ENCODE assay signal across 17 cellular contexts in genomic region chr13:106714271-106714670, GRCh38.
DNase-seq lines count a peak whose midpoint lies in the region; ATAC-seq and TF ChIP-seq lines count a peak whose summit lies in the region.
"Had no signal": no experiment of that assay in that cellular context is flagged by ENCODE, and none has a peak within 500 bp of the region (broad histone marks: within the 10 kb centered on the region; RNA-seq: fewer than 3 reads in every experiment).

No MANE protein-coding gene starts in this region.

- no peak overlapping the region for H3K4me3 ChIP-seq in heart left ventricle
- H3K4me3 ChIP-seq in epithelial cell of esophagus (ENCODE audit: low read length): no peak overlapping the region
- H3K4me3 ChIP-seq: GM23338 had no signal

- no peaks in the 10 kb centered on the region for H3K27me3 ChIP-seq in heart left ventricle

- H3K27ac ChIP-seq in heart left ventricle (peak overlapping the region in 9 of 12 donors; percentile 28 to 85 (median 50)), substantia nigra (ENCODE audit: low read depth, low read length, poor library complexity, severe bottlenecking) (peak overlapping the region; percentile 31)

- intact Hi-C loops in heart left ventricle (cut with DNase I) (loop anchor here in 2 of 10 donors (5.0 kb wide), 2 partner anchors 43 to 203 kb away; no protein-coding TSS in a partner anchor), cardiac septum (cut with DNase I) (no loop called here)

- TF ChIP-seq CTCF in heart left ventricle (IDR thresholded peaks at IDR 0.05) (no peak), epithelial cell of esophagus (IDR thresholded peaks at IDR 0.05; ENCODE audit: insufficient read depth, low read depth, low read length, missing control alignments) (no peak)

- H3K4me1 ChIP-seq in heart left ventricle: peaks cover 0 to 40% (median 7%) of the 10 kb centered on the region in 12 donors
- H3K4me1 ChIP-seq: BE2C had no signal

- no peak for TF ChIP-seq POLR2A in heart left ventricle (IDR thresholded peaks at IDR 0.05)

- peaks cover 0 to 25% (median 9%) of the 10 kb centered on the region in 12 donors for H3K9me3 ChIP-seq in heart left ventricle
- H3K9me3 ChIP-seq: BE2C had no signal

- 70 to 87% (median 85%) methylated on average over 7 of the region's 7 CpGs for WGBS in heart left ventricle, 4 donors

- ATAC-seq in heart left ventricle: peak in 1 of 4 donors; percentile 5
- ATAC-seq: GM23338 had no signal

- DNase-seq in heart left ventricle (no peak), cardiac septum (ENCODE audit: low spot score) (no peak), epithelial cell of esophagus (ENCODE audit: low read depth) (peak; percentile 2), medulla oblongata (ENCODE audit: extremely low spot score) (peak; percentile 29), substantia nigra (lab: John Stamatoyannopoulos, UW) (peak in 2 of 49 donors; percentile 2 to 19), DMS153 (lab: John Stamatoyannopoulos, UW) (no peak), SW480 (ENCODE audit: low spot score) (no peak), foreskin melanocyte (no peak)
- DNase-seq: 8988T; BE2C; Calu3; CD4-positive, alpha-beta T cell; KBM-7; NCI-H1417 treated with DMSO at 0.1 percent for 48 hours; NCI-H2029 treated with DMSO at 0.1 percent for 48 hours; NCI-H510A treated with DMSO at 0.1 percent for 48 hours had no signal

- no peaks in the 10 kb centered on the region for H3K36me3 ChIP-seq in heart left ventricle
- H3K36me3 ChIP-seq: BE2C had no signal

Comparison
In these comparisons a context has a peak if more than half of its experiments do, and no peak if none do; other contexts are left out.
1. DNase-seq: peak in epithelial cell of esophagus (single experiment) and medulla oblongata (single experiment); none in heart left ventricle (0 of 5), cardiac septum (single experiment), DMS153 (single experiment), SW480 (single experiment) and foreskin melanocyte (single experiment).